ENCODE assay signal across 17 cellular contexts in the genomic region with DNA sequence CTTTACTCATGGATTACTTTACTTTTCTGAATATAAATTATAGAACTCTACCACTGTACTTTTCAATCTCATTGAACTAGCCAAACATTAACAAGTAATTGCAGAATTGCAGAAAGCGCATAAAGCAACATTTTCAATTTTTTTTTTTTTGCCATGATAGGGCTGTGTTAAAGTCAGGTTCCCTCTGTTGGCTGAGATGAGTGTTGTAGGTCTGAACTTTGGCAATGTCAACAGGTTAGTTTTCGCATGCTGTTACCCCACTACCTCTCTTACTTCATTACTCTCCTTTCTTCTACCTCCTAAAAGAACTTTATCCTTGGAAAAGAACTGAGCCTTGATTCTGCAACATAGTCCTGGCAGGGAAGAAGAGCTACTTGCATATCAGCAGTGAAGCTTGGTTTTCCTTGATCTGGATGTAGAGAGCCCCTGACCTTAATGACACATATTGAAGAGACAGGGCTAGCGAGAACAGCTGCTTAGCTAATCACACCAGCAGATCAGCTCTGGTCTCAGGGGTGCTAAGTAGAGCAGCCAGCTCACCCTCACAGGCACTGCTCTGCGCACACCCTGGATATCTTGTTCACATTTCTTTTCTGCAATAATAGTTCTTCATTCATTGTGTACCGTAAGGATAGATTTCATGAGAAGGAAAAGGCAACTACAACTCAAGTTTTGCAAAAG.
DNase-seq lines count a peak whose midpoint lies in the region; ATAC-seq, FAIRE-seq and TF ChIP-seq lines count a peak whose summit lies in the region.
"Had no signal": no experiment of that assay in that cellular context is flagged by ENCODE, and none has a peak within 500 bp of the region (broad histone marks: within the 10 kb centered on the region; RNA-seq: fewer than 3 reads in every experiment).

No MANE protein-coding gene starts in this region.

- TF ChIP-seq EP300 in SK-N-SH (IDR thresholded peaks at IDR 0.05; ENCODE audit: borderline replicate concordance in 1 of 2, low read depth in 1 of 2, low read length in 1 of 2) (no peak), sigmoid colon (IDR thresholded peaks at IDR 0.05) (no peak)

- H3K79me2 ChIP-seq in SK-N-SH (ENCODE audit: insufficient read depth): no peaks in the 10 kb centered on the region

- H3F3A ChIP-seq in SK-N-SH (replicated peaks; ENCODE audit: insufficient read depth): no peaks in the 10 kb centered on the region

- no peaks in the 10 kb centered on the region for H3K9me2 ChIP-seq in SK-N-SH

- POLR2A ChIA-PET in SK-N-SH (lab: Yijun Ruan, JAX): no interaction called here

- no peak overlapping the region for H3K4me2 ChIP-seq in SK-N-SH

- no peak for FAIRE-seq in small intestine (lab: Jason Lieb, UNC)
- FAIRE-seq: A204.1, H54 had no signal

- H4K20me1 ChIP-seq in SK-N-SH (ENCODE audit: insufficient read depth): no peaks in the 10 kb centered on the region

- no peak overlapping the region for H2AFZ ChIP-seq in SK-N-SH (ENCODE audit: low read depth)

- no peaks in the 10 kb centered on the region for H3K9me3 ChIP-seq in SK-N-SH
- no peaks in the 10 kb centered on the region for H3K9me3 ChIP-seq in SJCRH30 (replicated peaks)
- no peaks in the 10 kb centered on the region for H3K9me3 ChIP-seq in sigmoid colon
- H3K9me3 ChIP-seq in small intestine (ENCODE audit: control insufficient read depth, low read depth): no peaks in the 10 kb centered on the region
- H3K9me3 ChIP-seq: Caco-2 had no signal

- 55% methylated on average over 5 of the region's 5 CpGs for WGBS in SK-N-SH (ENCODE audit: low lambda C conversion rate)
- 74 to 75% methylated on average over 5 of the region's 5 CpGs for WGBS in sigmoid colon, 2 donors
- WGBS in small intestine, 3 donors: 72 to 74% (median 74%) methylated on average over 5 of the region's 5 CpGs

- CTCF ChIA-PET in SK-N-SH (lab: Yijun Ruan, JAX): no interaction called here

- intact Hi-C loops in sigmoid colon (cut with DNase I): no loop called here

- H3K4me1 ChIP-seq in SK-N-SH (ENCODE audit: control insufficient read depth in 1 of 2, insufficient read depth in 2 of 2, low read depth in 1 of 2, low read length in 1 of 2) (no peaks in the 10 kb centered on the region; a peak in 1 of 4 replicates), SJCRH30 (peaks cover 12% of the 10 kb centered on the region), sigmoid colon (peaks cover 0 to 17% (median 0%) of the 10 kb centered on the region in 4 donors), small intestine (ENCODE audit: control insufficient read depth in 2 of 2, insufficient read depth in 1 of 2, low read depth in 1 of 2, low read length in 1 of 2) (no peaks in the 10 kb centered on the region)
- H3K4me1 ChIP-seq: Caco-2 had no signal

- ATAC-seq in SK-N-SH treated with all-trans-retinoic acid at 6 μM for 48 hours: no peak

- H3K9ac ChIP-seq in SK-N-SH: no peak overlapping the region

- no peak for TF ChIP-seq RAD21 in SK-N-SH (IDR thresholded peaks at IDR 0.05; ENCODE audit: low read length)

- H3K27me3 ChIP-seq in SK-N-SH (ENCODE audit: insufficient read depth) (no peaks in the 10 kb centered on the region), SJCRH30 (no peaks in the 10 kb centered on the region; the same call in 1 of the 2 replicates), sigmoid colon (no peaks in the 10 kb centered on the region), small intestine (ENCODE audit: control insufficient read depth in 2 of 2, insufficient read depth in 2 of 2, low read length in 2 of 2) (no peaks in the 10 kb centered on the region)

- peak; percentile 33 for DNase-seq in SK-N-SH
- DNase-seq in SJCRH30: peak; percentile 23 to 45
- DNase-seq in islet precursor cell: peak; percentile 54
- no peak for DNase-seq in sigmoid colon
- no peak for DNase-seq in GM10266 (ENCODE audit: extremely low spot score)
- no peak for DNase-seq in coronary artery (ENCODE audit: low spot score)
- DNase-seq in small intestine: no peak
- DNase-seq: Caco-2, Karpas-422, MM.1S, NCI-H1105 treated with DMSO at 0.1 percent for 48 hours, NCI-H187, NCI-H2171 treated with DMSO at 0.1 percent for 48 hours, NCI-H526 had no signal

- no peak for TF ChIP-seq POLR2A in sigmoid colon (IDR thresholded peaks at IDR 0.05)

- no peak for TF ChIP-seq CTCF in SK-N-SH (IDR thresholded peaks at IDR 0.05)
- TF ChIP-seq CTCF in sigmoid colon (IDR thresholded peaks at IDR 0.05): no peak
- no peak for TF ChIP-seq CTCF in GM10266 (IDR thresholded peaks at IDR 0.05; ENCODE audit: control insufficient read depth, insufficient read depth, low read depth, missing control alignments)
- no peak for TF ChIP-seq CTCF in coronary artery (IDR thresholded peaks at IDR 0.05)

- H3K27ac ChIP-seq in SK-N-SH (ENCODE audit: low read depth in 2 of 2, low read length in 1 of 2) (no peak overlapping the region), SJCRH30 (no peak overlapping the region), sigmoid colon (no peak overlapping the region), coronary artery (no peak overlapping the region), small intestine (ENCODE audit: low read depth in 1 of 2, low read length in 1 of 2) (no peak overlapping the region)

- H3K36me3 ChIP-seq in SK-N-SH (replicated peaks in 1 of 2; ENCODE audit: control insufficient read depth in 1 of 2, insufficient read depth in 2 of 2, low read length in 1 of 2) (no peaks in the 10 kb centered on the region), SJCRH30 (no peaks in the 10 kb centered on the region), sigmoid colon (no peaks in the 10 kb centered on the region), small intestine (ENCODE audit: control insufficient read depth in 2 of 2, insufficient read depth in 2 of 2, low read length in 2 of 2) (no peaks in the 10 kb centered on the region)

- H3K4me3 ChIP-seq in SK-N-SH (ENCODE audit: low read depth in 2 of 2, low read length in 1 of 2) (no peak overlapping the region), SJCRH30 (no peak overlapping the region), sigmoid colon (no peak overlapping the region), coronary artery (no peak overlapping the region), small intestine (ENCODE audit: low read depth in 1 of 2, low read length in 2 of 2) (no peak overlapping the region)

TF ChIP-seq in SK-N-SH, 30 proteins besides CTCF, POLR2A, EP300 and RAD21:
- TF ChIP-seq RCOR1 (IDR thresholded peaks at IDR 0.05; ENCODE audit: low read length) (no peak), GATA2 (CRISPR knock-in tag; IDR thresholded peaks at IDR 0.05) (peak; percentile 41; the same call in 1 of the 2 replicates), MXI1 (IDR thresholded peaks at IDR 0.05; ENCODE audit: low read depth, low read length) (no peak)
- TF ChIP-seq, protein P1, sequence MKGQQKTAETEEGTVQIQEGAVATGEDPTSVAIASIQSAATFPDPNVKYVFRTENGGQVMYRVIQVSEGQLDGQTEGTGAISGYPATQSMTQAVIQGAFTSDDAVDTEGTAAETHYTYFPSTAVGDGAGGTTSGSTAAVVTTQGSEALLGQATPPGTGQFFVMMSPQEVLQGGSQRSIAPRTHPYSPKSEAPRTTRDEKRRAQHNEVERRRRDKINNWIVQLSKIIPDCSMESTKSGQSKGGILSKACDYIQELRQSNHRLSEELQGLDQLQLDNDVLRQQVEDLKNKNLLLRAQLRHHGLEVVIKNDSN (IDR thresholded peaks at IDR 0.05; ENCODE audit: borderline replicate concordance, low read depth): no peak

TF ChIP-seq in SK-N-SH treated with all-trans-retinoic acid at 6 μM for 48 hours, 23 proteins besides CTCF, POLR2A, EP300 and RAD21:
- TF ChIP-seq, protein P2, sequence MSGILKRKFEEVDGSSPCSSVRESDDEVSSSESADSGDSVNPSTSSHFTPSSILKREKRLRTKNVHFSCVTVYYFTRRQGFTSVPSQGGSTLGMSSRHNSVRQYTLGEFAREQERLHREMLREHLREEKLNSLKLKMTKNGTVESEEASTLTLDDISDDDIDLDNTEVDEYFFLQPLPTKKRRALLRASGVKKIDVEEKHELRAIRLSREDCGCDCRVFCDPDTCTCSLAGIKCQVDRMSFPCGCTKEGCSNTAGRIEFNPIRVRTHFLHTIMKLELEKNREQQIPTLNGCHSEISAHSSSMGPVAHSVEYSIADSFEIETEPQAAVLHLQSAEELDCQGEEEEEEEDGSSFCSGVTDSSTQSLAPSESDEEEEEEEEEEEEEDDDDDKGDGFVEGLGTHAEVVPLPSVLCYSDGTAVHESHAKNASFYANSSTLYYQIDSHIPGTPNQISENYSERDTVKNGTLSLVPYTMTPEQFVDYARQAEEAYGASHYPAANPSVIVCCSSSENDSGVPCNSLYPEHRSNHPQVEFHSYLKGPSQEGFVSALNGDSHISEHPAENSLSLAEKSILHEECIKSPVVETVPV (CRISPR knock-in tag; IDR thresholded peaks at IDR 0.05): no peak
- TF ChIP-seq ZFP3 (CRISPR knock-in tag; IDR thresholded peaks at IDR 0.05) (no peak), OSR1 (CRISPR knock-in tag; IDR thresholded peaks at IDR 0.05) (no peak), PPARA (CRISPR knock-in tag; IDR thresholded peaks at IDR 0.05; ENCODE audit: borderline replicate concordance) (no peak), ZNF8 (CRISPR knock-in tag; IDR thresholded peaks at IDR 0.05) (no peak), ISL1 (CRISPR knock-in tag; IDR thresholded peaks at IDR 0.05) (no peak), ARNTL (CRISPR knock-in tag; IDR thresholded peaks at IDR 0.05; ENCODE audit: borderline replicate concordance, low read depth) (no peak), ZNF70 (CRISPR knock-in tag; IDR thresholded peaks at IDR 0.05) (no peak), ZFP30 (CRISPR knock-in tag; IDR thresholded peaks at IDR 0.05) (no peak), BACH2 (CRISPR knock-in tag; IDR thresholded peaks at IDR 0.05; ENCODE audit: borderline replicate concordance) (no peak), TOX (CRISPR knock-in tag; IDR thresholded peaks at IDR 0.05; ENCODE audit: borderline replicate concordance) (no peak)
TF ChIP-seq in SK-N-SH treated with all-trans-retinoic acid at 6 μM for 48 hours: peak in this region for 0.

Comparison
In these comparisons a context has a peak if more than half of its experiments do, and no peak if none do; other contexts are left out.
1. DNase-seq: peak in SK-N-SH (single experiment), SJCRH30 (2 of 2) and islet precursor cell (single experiment); none in sigmoid colon (single experiment), GM10266 (single experiment), coronary artery (single experiment) and small intestine (single experiment).